Comparison of ENCODE assay signal across 8 cellular contexts in the genomic region with DNA sequence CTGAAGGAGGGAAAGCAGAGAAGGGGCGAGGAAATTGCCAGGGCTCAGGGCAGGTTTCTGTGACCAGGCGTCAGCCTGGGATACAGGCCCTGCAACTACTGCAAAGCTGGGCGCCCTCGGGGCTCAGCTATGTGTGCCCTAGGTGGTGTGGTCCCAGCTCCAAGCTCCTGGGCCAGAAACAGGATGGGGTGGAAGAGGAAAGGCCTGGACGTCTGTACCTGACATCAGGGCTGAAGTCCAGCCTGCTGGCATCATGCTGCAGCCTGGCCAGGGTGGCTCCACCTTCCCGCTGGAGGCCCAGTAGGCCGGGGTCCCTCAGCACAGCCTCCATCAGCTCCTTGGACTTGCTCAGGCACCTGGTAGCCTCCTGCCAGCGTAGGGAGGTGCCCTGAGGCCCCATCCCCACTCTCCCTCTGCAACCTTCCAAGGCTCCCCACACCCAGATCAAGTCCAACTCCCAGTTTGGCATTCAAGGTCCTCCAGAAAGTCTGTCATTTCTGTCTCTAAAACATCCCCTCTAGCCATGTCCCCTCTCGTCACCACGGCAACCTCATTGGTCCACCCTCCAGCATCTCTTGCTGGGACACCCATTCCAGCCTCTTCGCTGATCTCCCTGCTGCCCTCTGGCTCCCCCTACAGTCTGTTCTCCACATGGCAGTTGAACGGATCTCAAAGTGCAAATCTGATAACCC. TPM values are rescaled to one million over a fixed set of nuclear protein-coding genes. Genes with fewer than 3 reads are reported as not detected.
A peak's percentile ranks its signal among the peaks of the same experiment; 100 is the strongest.
DNase-seq lines count a peak whose midpoint lies in the region; ATAC-seq and TF ChIP-seq lines count a peak whose summit lies in the region.

No MANE protein-coding gene starts in this region.

- H3K4me1 Mint-ChIP-seq in naive thymus-derived CD8-positive, alpha-beta T cell = peaks cover 3 to 6% (median 6%) of the 10 kb centered on the region in 4 donors

- intact Hi-C loops in testis (cut with DNase I; ENCODE audit: low total_unique reads) = loop anchor here (10.0 kb wide), 1 partner anchor 158 kb away; no protein-coding TSS in a partner anchor

- peaks cover 0 to 14% (median 3%) of the 10 kb centered on the region in 5 donors for H3K27me3 Mint-ChIP-seq in naive thymus-derived CD8-positive, alpha-beta T cell

- no peak overlapping the region for H3K4me3 Mint-ChIP-seq in naive thymus-derived CD8-positive, alpha-beta T cell

- no peak for ATAC-seq in naive thymus-derived CD8-positive, alpha-beta T cell
- no peak for ATAC-seq in HG03521 (IDR thresholded peaks at IDR 0.05; ENCODE audit: unreplicated experiment)

- no peaks in the 10 kb centered on the region for H3K27me3 ChIP-seq in testis

- H3K4me1 ChIP-seq in testis = no peaks in the 10 kb centered on the region

- TF ChIP-seq CTCF in AG09309 (IDR thresholded peaks at IDR 0.05; ENCODE audit: control insufficient read depth, insufficient read depth, low read depth, low read length, missing control alignments) = peak; percentile 99
- TF ChIP-seq CTCF in GM20000 (IDR thresholded peaks at IDR 0.05; ENCODE audit: extremely low read depth, missing control alignments) = peak; percentile 74
- peak; percentile 50 to 86 (median 68) for TF ChIP-seq CTCF in testis (IDR thresholded peaks at IDR 0.05)

- no peaks in the 10 kb centered on the region for H3K36me3 ChIP-seq in testis (ENCODE audit: low read depth, missing control alignments)

- H3K27ac ChIP-seq in testis = no peak overlapping the region

- no peaks in the 10 kb centered on the region for H3K9me3 ChIP-seq in testis

- peak overlapping the region in 2 of 10 donors; percentile 67 to 71 for H3K27ac Mint-ChIP-seq in naive thymus-derived CD8-positive, alpha-beta T cell

- H3K4me3 ChIP-seq in AG09309 (ENCODE audit: control insufficient read depth, low read depth, low read length) (no peak overlapping the region), testis (no peak overlapping the region)

- DNase-seq in AG09309 (ENCODE audit: low read depth) = no peak
- DNase-seq in GM20000 (ENCODE audit: low spot score) = peak; percentile 80
- peak; percentile 35 to 49 for DNase-seq in NOMO-1 (lab: John Stamatoyannopoulos, UW; ENCODE audit: unreplicated experiment in 2 of 2)
- DNase-seq in activated T-cell treated with anti-CD3 and anti-CD28 coated beads for 1 hour (ENCODE audit: low read depth) = peak; percentile 41
- DNase-seq in erythroblast (lab: John Stamatoyannopoulos, UW) = peak; percentile 61 to 79
- peak in 8 of 10 donors; percentile 14 to 63 (median 24) for DNase-seq in naive thymus-derived CD8-positive, alpha-beta T cell
- DNase-seq in testis = peak; percentile 78

- TF ChIP-seq POLR2A in erythroblast (IDR thresholded peaks at IDR 0.05; ENCODE audit: low read length) (no peak), testis (IDR thresholded peaks at IDR 0.05) (no peak)

- 59 to 68% methylated on average over 7 to 12 of the region's 12 CpGs for WGBS in testis, 2 donors

- POLR2A ChIA-PET in naive thymus-derived CD8-positive, alpha-beta T cell (lab: Charles Lee) = no interaction called here

- no peaks in the 10 kb centered on the region for H3K36me3 Mint-ChIP-seq in naive thymus-derived CD8-positive, alpha-beta T cell

- H3K9me3 Mint-ChIP-seq in naive thymus-derived CD8-positive, alpha-beta T cell = no peaks in the 10 kb centered on the region

RNA-seq across cellular contexts. Expression of a gene that starts 38.2 kb away (rescaled TPM):
- not detected for total RNA-seq in naive thymus-derived CD8-positive, alpha-beta T cell
- not detected for polyA plus RNA-seq in naive thymus-derived CD8-positive, alpha-beta T cell
- total RNA-seq in testis = 1 to 10 TPM; 7.6 to 9.6 TPM
- 5.2 TPM for polyA plus RNA-seq in testis (ENCODE audit: insufficient read depth, low read depth, low replicate concordance)

RNA-seq across cellular contexts. Expression of a gene that starts 57.3 kb away (rescaled TPM):
- total RNA-seq in naive thymus-derived CD8-positive, alpha-beta T cell = not detected
- not detected for polyA plus RNA-seq in naive thymus-derived CD8-positive, alpha-beta T cell
- total RNA-seq in testis = 1 to 10 TPM; 3.2 to 8.5 TPM
- polyA plus RNA-seq in testis (ENCODE audit: insufficient read depth, low read depth, low replicate concordance) = 49.0 TPM

Comparison
In these comparisons a context has a peak if more than half of its experiments do, and no peak if none do; other contexts are left out.
1. RNA of a gene that starts 38.2 kb away (total RNA-seq): 7.6 to 9.6 TPM in testis; not detected in naive thymus-derived CD8-positive, alpha-beta T cell; every median in the first group is over 4 times any median in the second.
2. RNA of a gene that starts 57.3 kb away (total RNA-seq): 3.2 to 8.5 TPM in testis; not detected in naive thymus-derived CD8-positive, alpha-beta T cell; every median in the first group is over 4 times any median in the second.
3. Peak in every context shown above with its lines, with median percentiles within 50 percentile points of each other: CTCF ChIP-seq.